Comparison of ENCODE assay signal across 1 cellular context in the genomic region with DNA sequence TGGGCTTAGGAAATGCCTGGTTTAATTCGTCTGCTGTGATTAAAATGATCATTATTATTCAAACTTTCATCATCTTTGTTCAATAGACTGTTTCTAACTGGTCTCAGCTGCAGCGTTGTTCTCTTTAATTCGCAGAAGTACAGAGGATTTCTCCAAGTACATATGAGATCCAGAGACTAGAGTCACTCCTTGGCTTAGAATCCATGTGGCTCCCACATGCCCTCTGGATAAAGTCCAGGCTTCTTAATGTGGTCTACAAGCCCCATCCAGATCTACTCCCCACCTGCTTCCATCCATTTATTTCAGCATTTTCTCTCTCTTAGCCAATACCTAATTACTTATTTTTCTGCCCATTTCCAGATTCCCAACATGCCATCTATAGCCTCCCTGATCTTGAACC.
TF ChIP-seq lines count a peak whose summit lies in the region.

No MANE protein-coding gene starts in this region.

TF ChIP-seq in A549, 52 proteins besides CTCF, POLR2A, EP300 and RAD21 (continued from another document):
- no peak for TF ChIP-seq NR3C1 (IDR thresholded peaks at IDR 0.05)
- no peak for TF ChIP-seq ZFP36 (IDR thresholded peaks at IDR 0.05; ENCODE audit: borderline replicate concordance, partially characterized antibody)
- TF ChIP-seq RARB (CRISPR knock-in tag; IDR thresholded peaks at IDR 0.05) = no peak
- no peak for TF ChIP-seq ZC3H11A (IDR thresholded peaks at IDR 0.05)
- no peak for TF ChIP-seq HOXA7 (CRISPR knock-in tag; IDR thresholded peaks at IDR 0.05)
- no peak for TF ChIP-seq ESRRA (IDR thresholded peaks at IDR 0.05; ENCODE audit: borderline replicate concordance, low read length)
- TF ChIP-seq, protein P1, sequence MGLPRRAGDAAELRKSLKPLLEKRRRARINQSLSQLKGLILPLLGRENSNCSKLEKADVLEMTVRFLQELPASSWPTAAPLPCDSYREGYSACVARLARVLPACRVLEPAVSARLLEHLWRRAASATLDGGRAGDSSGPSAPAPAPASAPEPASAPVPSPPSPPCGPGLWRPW (IDR thresholded peaks at IDR 0.05) = no peak
- no peak for TF ChIP-seq NFE2L2 (conservative IDR thresholded peaks at IDR 0.05; ENCODE audit: low read length)
- TF ChIP-seq HDAC2 (IDR thresholded peaks at IDR 0.05) = no peak
TF ChIP-seq in A549: peak in this region for 0.
